Comparison of ENCODE assay signal across 9 cellular contexts in genomic region chr20:17849901-17850673, GRCh38.
DNase-seq lines count a peak whose midpoint lies in the region; ATAC-seq, FAIRE-seq and TF ChIP-seq lines count a peak whose summit lies in the region.
"Had no signal": no experiment of that assay in that cellular context is flagged by ENCODE, and none has a peak within 500 bp of the region (broad histone marks: within the 10 kb centered on the region; RNA-seq: fewer than 3 reads in every experiment).

No MANE protein-coding gene starts in this region.

- no peaks in the 10 kb centered on the region for H3K27me3 ChIP-seq in BJ (ENCODE audit: control insufficient read depth, insufficient read depth, low read length)
- H3K27me3 ChIP-seq in PC-3 (ENCODE audit: low read length), result no peaks in the 10 kb centered on the region
- no peaks in the 10 kb centered on the region for H3K27me3 ChIP-seq in fibroblast of lung (ENCODE audit: control insufficient read depth, insufficient read depth, low read length)

- 0 out of 2 replicates have a peak overlapping the region, but pooled peaks have one; percentile 6 for H3K4me3 ChIP-seq in BJ (ENCODE audit: low read depth, low read length)
- no peak overlapping the region; the same call in 1 of the 2 replicates for H3K4me3 ChIP-seq in PC-3 (ENCODE audit: low read length)
- no peak overlapping the region for H3K4me3 ChIP-seq in fibroblast of lung (replicated peaks in 1 of 4; ENCODE audit: control extremely low read depth in 1 of 4, insufficient read depth in 1 of 4, low read depth in 3 of 4, low read length in 4 of 4)

- H3F3A ChIP-seq in PC-3 (ENCODE audit: low read length, unreplicated experiment), result no peaks in the 10 kb centered on the region

- H3K36me3 ChIP-seq in BJ (ENCODE audit: control insufficient read depth, insufficient read depth, low read length), result no peaks in the 10 kb centered on the region
- H3K36me3 ChIP-seq in PC-3 (ENCODE audit: low read depth, low read length), result no peaks in the 10 kb centered on the region
- no peaks in the 10 kb centered on the region for H3K36me3 ChIP-seq in fibroblast of lung (ENCODE audit: control insufficient read depth, insufficient read depth, low read length)

- H4K20me1 ChIP-seq in PC-3 (ENCODE audit: low read length), result no peaks in the 10 kb centered on the region
- H4K20me1 ChIP-seq in fibroblast of lung (ENCODE audit: control insufficient read depth, extremely low read depth, insufficient read depth, low read length), result no peaks in the 10 kb centered on the region

- ATAC-seq in PC-3, result peak; percentile 95
- no peak for ATAC-seq in HG02763 (IDR thresholded peaks at IDR 0.05; ENCODE audit: unreplicated experiment)

- no peaks in the 10 kb centered on the region for H3K9me3 ChIP-seq in PC-3 (ENCODE audit: low read length)
- no peaks in the 10 kb centered on the region for H3K9me3 ChIP-seq in fibroblast of lung (ENCODE audit: control insufficient read depth, insufficient read depth, low read depth, low read length)

- H3K9ac ChIP-seq in PC-3 (ENCODE audit: low read length) (no peak overlapping the region; the same call in 1 of the 2 replicates), fibroblast of lung (ENCODE audit: insufficient read depth, low read length) (peak overlapping the region; percentile 43)

- TF ChIP-seq CTCF in BJ (IDR thresholded peaks at IDR 0.05; ENCODE audit: insufficient read depth, low read depth, low read length) (no peak), PC-3 (conservative IDR thresholded peaks at IDR 0.05; ENCODE audit: low read depth, low read length) (no peak), fibroblast of lung (conservative IDR thresholded peaks at IDR 0.05 in 1 of 2, IDR thresholded peaks at IDR 0.05 in 1 of 2; ENCODE audit: low read depth in 1 of 2, low read length in 2 of 2) (no peak), osteocyte (IDR thresholded peaks at IDR 0.05) (no peak)

- peak overlapping the region; percentile 36 for H2AFZ ChIP-seq in PC-3 (ENCODE audit: low read length)
- no peak overlapping the region for H2AFZ ChIP-seq in fibroblast of lung (ENCODE audit: low read length)

- DNase-seq in BJ (ENCODE audit: low read depth) (peak; percentile 99), PC-3 (peak; percentile 97), fibroblast of lung (ENCODE audit: low read depth in 2 of 2) (peak; percentile 98 to 100), osteocyte (ENCODE audit: extremely low spot score, unreplicated experiment) (no peak), OCI-M2 (lab: John Stamatoyannopoulos, UW; ENCODE audit: unreplicated experiment) (no peak), GM19239 (ENCODE audit: insufficient read length, low spot score) (no peak)
- DNase-seq in activated T-cell treated with anti-CD3 and anti-CD28 coated beads, Interleukin-2, amount 50 U/mL, for 1 hour, result no peak
- DNase-seq: GF-D8 had no signal

- intact Hi-C loops in PC-3 (cut with micrococcal nuclease), result no loop called here

- H3K27ac Mint-ChIP-seq in osteocyte (ENCODE audit: unreplicated experiment), result peak overlapping the region; percentile 95

- no peak overlapping the region for H3K4me3 Mint-ChIP-seq in osteocyte (ENCODE audit: unreplicated experiment)

- CTCF ChIA-PET in BJ (lab: Yijun Ruan, JAX), result interaction anchor here (3.1 kb wide), 1 partner anchor 168 kb away, joined by 11 read pairs; the partner anchor contains the start of gene RRBP1
- CTCF ChIA-PET in PC-3 (lab: Charles Lee), result no interaction called here

- no peaks in the 10 kb centered on the region for H3K36me3 Mint-ChIP-seq in osteocyte (ENCODE audit: unreplicated experiment)

- H3K4me1 Mint-ChIP-seq in osteocyte (ENCODE audit: unreplicated experiment), result peaks cover 33% of the 10 kb centered on the region

- POLR2A ChIA-PET in BJ (lab: Charles Lee) (interaction anchor here (0.5 to 1.6 kb wide), 4 partner anchors 14 to 168 kb away, joined by 3 to 7 read pairs (median 4); partner anchors contain the start of gene RRBP1), PC-3 (lab: Charles Lee; ENCODE audit: unreplicated experiment) (no interaction called here)

- TSS peak; percentile 35 for BruUV-seq in PC-3 (replicated peaks; lab: Mats Ljungman, UMichigan)

- H3K9me2 ChIP-seq in PC-3 (replicated peaks; ENCODE audit: low read length), result no peaks in the 10 kb centered on the region

- H3K4me2 ChIP-seq in PC-3 (ENCODE audit: low read length) (peak overlapping the region; percentile 36), fibroblast of lung (ENCODE audit: extremely low read depth, insufficient read depth, low read length) (peak overlapping the region; percentile 51)

- H3K4me1 ChIP-seq in PC-3 (ENCODE audit: insufficient read depth, low read length) (peaks cover 35% of the 10 kb centered on the region), fibroblast of lung (ENCODE audit: control insufficient read depth, extremely low read depth, insufficient read depth, low read length) (peaks cover 20% of the 10 kb centered on the region)

- no peak for FAIRE-seq in GM19239 (lab: Jason Lieb, UNC)

- H3K27ac ChIP-seq in PC-3 (ENCODE audit: low read length) (peak overlapping the region; percentile 83), fibroblast of lung (ENCODE audit: insufficient read depth, low read length) (peak overlapping the region; percentile 93)

- no peaks in the 10 kb centered on the region for H3K27me3 Mint-ChIP-seq in osteocyte (ENCODE audit: unreplicated experiment)

- H3K9me3 Mint-ChIP-seq in osteocyte (ENCODE audit: unreplicated experiment), result peaks cover 5% of the 10 kb centered on the region

- H3K79me2 ChIP-seq in PC-3 (ENCODE audit: low read length) (no peaks in the 10 kb centered on the region), fibroblast of lung (ENCODE audit: control insufficient read depth, insufficient read depth, low read length) (no peaks in the 10 kb centered on the region)

Comparison
In these comparisons a context has a peak if more than half of its experiments do, and no peak if none do; other contexts are left out.
1. DNase-seq: peak in BJ (single experiment), PC-3 (single experiment) and fibroblast of lung (2 of 2); none in osteocyte (single experiment), OCI-M2 (single experiment), GM19239 (single experiment) and activated T-cell treated with anti-CD3 and anti-CD28 coated beads, Interleukin-2, amount 50 U/mL, for 1 hour (single experiment).